36 cellular contexts compared by ENCODE assay signal in the genomic region with DNA sequence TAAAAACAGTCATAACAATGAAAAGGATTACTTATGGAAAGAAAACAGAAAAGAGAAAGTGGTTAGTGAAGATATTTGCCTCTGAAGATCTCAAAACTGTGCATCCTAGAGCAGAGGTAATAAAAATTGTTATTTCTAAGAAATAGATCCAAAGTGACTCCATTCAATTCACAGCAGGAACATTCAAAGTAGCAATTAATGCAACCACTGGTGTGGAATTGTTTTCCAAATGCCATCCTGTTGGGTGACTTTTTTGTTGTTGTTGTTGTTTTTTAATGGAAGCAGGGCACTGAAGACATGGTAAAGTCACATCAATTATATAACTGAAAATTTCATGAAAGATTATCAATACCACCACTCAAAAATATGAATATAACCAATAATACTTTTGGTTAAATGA.
"Had no signal": no experiment of that assay in that cellular context is flagged by ENCODE, and none has a peak within 500 bp of the region (broad histone marks: within the 10 kb centered on the region; RNA-seq: fewer than 3 reads in every experiment).

No MANE protein-coding gene starts in this region.

- H3K27me3 ChIP-seq: MG63 had no signal

- H3K36me3 ChIP-seq: MG63 had no signal

- DNase-seq: Kasumi-1, MG63, MM.1S, MV-4-11, NCI-H1048, NCI-H1092, NCI-H1092 treated with DMSO at 0.1 percent for 48 hours, NCI-H1105, NCI-H1105 treated with DMSO at 0.1 percent for 48 hours, NCI-H1417, NCI-H1417 treated with DMSO at 0.1 percent for 48 hours, NCI-H1436, NCI-H1436 treated with DMSO at 0.1 percent for 48 hours, NCI-H146, NCI-H1694, NCI-H1694 treated with DMSO at 0.1 percent for 48 hours, NCI-H187, NCI-H187 treated with DMSO at 0.1 percent for 48 hours, NCI-H1930, NCI-H2029, NCI-H2029 treated with DMSO at 0.1 percent for 48 hours, NCI-H2081, NCI-H2081 treated with DMSO at 0.1 percent for 48 hours, NCI-H2107, NCI-H2171, NCI-H2171 treated with DMSO at 0.1 percent for 48 hours, NCI-H2227 treated with DMSO at 0.1 percent for 48 hours, NCI-H226, NCI-H345, NCI-H446, NCI-H446 treated with DMSO at 0.1 percent for 48 hours, NCI-H510A, NCI-H510A treated with DMSO at 0.1 percent for 48 hours, NCI-H524, NCI-H524 treated with DMSO at 0.1 percent for 48 hours, NCI-H526 had no signal

- H3K9me3 ChIP-seq: MG63 had no signal

- H3K4me3 ChIP-seq: MG63 had no signal
